9 cellular contexts compared by ENCODE assay signal in the genomic region with DNA sequence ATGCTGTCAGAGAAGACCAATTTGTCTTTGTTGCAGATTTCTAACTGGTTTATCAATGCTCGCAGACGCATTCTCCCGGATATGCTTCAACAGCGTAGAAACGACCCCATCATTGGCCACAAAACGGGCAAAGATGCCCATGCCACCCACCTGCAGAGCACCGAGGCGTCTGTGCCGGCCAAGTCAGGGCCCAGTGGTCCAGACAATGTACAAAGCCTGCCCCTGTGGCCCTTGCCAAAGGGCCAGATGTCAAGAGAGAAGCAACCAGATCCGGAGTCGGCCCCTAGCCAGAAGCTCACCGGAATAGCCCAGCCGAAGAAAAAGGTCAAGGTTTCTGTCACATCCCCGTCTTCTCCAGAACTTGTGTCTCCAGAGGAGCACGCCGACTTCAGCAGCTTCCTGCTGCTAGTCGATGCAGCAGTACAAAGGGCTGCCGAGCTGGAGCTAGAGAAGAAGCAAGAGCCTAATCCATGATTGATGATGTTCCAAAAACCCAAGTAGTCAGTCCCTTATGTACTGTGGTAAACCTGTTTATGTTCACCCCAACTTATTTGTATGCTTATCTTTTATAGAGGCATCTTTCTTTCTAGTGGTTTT. TPM values are rescaled to one million over a fixed set of nuclear protein-coding genes. Genes with fewer than 3 reads are reported as not detected.
"Had no signal": no experiment of that assay in that cellular context is flagged by ENCODE, and none has a peak within 500 bp of the region (broad histone marks: within the 10 kb centered on the region; RNA-seq: fewer than 3 reads in every experiment).

No MANE protein-coding gene starts in this region.

RNA-seq across cellular contexts. Expression of gene TGIF2LX, which starts 0.7 kb away (rescaled TPM):
- total RNA-seq: HT-29; IMR-90; PC-9; Peyer's patch; Right ventricle myocardium inferior; RPMI7951; SJCRH30; T-cell; T-helper 2 cell treated with Interferon-gamma antibody and Interleukin-4, amounts not matched to agents 100 ng/mL and 5 ng/mL, for 36 hours had no signal
- polyA plus RNA-seq: IMR-90 had no signal
